In genomic region chr1:36123357-36123756, GRCh38 we compare ENCODE assay signal across 12 cellular contexts. TPM values are rescaled to one million over a fixed set of nuclear protein-coding genes. Genes with fewer than 3 reads are reported as not detected.
A peak's percentile ranks its signal among the peaks of the same experiment; 100 is the strongest.
DNase-seq lines count a peak whose midpoint lies in the region; ATAC-seq and TF ChIP-seq lines count a peak whose summit lies in the region.
"Had no signal": no experiment of that assay in that cellular context is flagged by ENCODE, and none has a peak within 500 bp of the region (broad histone marks: within the 10 kb centered on the region; RNA-seq: fewer than 3 reads in every experiment).

No MANE protein-coding gene starts in this region.

- WGBS in stomach, 5 donors, result 44 to 68% (median 66%) methylated on average over 8 of the region's 8 CpGs

- no peak overlapping the region for H3K4me3 Mint-ChIP-seq in activated CD8-positive, alpha-beta memory T cell treated with anti-CD3 and anti-CD28 coated beads, Interleukin-2, amount 10 ng/mL, durations not matched to agents 7 days and 5 days
- peak overlapping the region; percentile 0 to 77 (median 2) for H3K4me3 Mint-ChIP-seq in immature natural killer cell

- CTCF ChIA-PET in activated CD8-positive, alpha-beta memory T cell treated with anti-CD3 and anti-CD28 coated beads, Interleukin-2, amount 10 ng/mL, durations not matched to agents 7 days and 5 days (lab: Charles Lee), result interaction anchor here (1.0 to 2.6 kb wide), 2 partner anchors 9 to 11 kb away, joined by 3 to 12 read pairs; no protein-coding TSS in a partner anchor

- H3K36me3 ChIP-seq in SU-DHL-6 (ENCODE audit: low read length), result no peaks in the 10 kb centered on the region
- H3K36me3 ChIP-seq in stomach, result no peaks in the 10 kb centered on the region

- ATAC-seq in activated CD8-positive, alpha-beta memory T cell treated with anti-CD3 and anti-CD28 coated beads, Interleukin-2, amount 10 ng/mL, durations not matched to agents 7 days and 5 days, result peak; percentile 31
- no peak for ATAC-seq in HG03571 (IDR thresholded peaks at IDR 0.05; ENCODE audit: unreplicated experiment)

- no peak for DNase-seq in activated CD8-positive, alpha-beta memory T cell treated with anti-CD3 and anti-CD28 coated beads, Interleukin-2, amount 10 ng/mL, durations not matched to agents 7 days and 5 days
- no peak for DNase-seq in activated CD8-positive, alpha-beta memory T cell treated with anti-CD3 and anti-CD28 coated beads for 24 hours
- DNase-seq in immature natural killer cell (peak; percentile 12 to 26 (median 17)), stomach (no peak), glomerular visceral epithelial cell (ENCODE audit: extremely low spot score) (no peak), NCI-H2107 treated with DMSO at 0.1 percent for 48 hours (lab: John Stamatoyannopoulos, UW; ENCODE audit: unreplicated experiment) (no peak)
- DNase-seq: activated CD8-positive, alpha-beta memory T cell treated with anti-CD3 and anti-CD28 coated beads, Interleukin-2, amount 50 U/mL, for 4 hours; effector memory CD4-positive, alpha-beta T cell; PC-9 had no signal

- TF ChIP-seq CTCF in SU-DHL-6 (IDR thresholded peaks at IDR 0.05; ENCODE audit: insufficient read depth, low read length, poor library complexity, severe bottlenecking), result no peak
- TF ChIP-seq CTCF in stomach (IDR thresholded peaks at IDR 0.05), result no peak

- peaks cover 6 to 69% (median 35%) of the 10 kb centered on the region in 4 donors for H3K4me1 ChIP-seq in stomach

- no peaks in the 10 kb centered on the region for H3K9me2 ChIP-seq in SU-DHL-6 (replicated peaks; ENCODE audit: insufficient read depth, low read length)

- H3K27ac Mint-ChIP-seq in activated CD8-positive, alpha-beta memory T cell treated with anti-CD3 and anti-CD28 coated beads, Interleukin-2, amount 10 ng/mL, durations not matched to agents 7 days and 5 days, result no peak overlapping the region
- peak overlapping the region in 1 of 6 donors; percentile 73 for H3K27ac Mint-ChIP-seq in immature natural killer cell

- no peaks in the 10 kb centered on the region for H3K9me3 ChIP-seq in SU-DHL-6 (ENCODE audit: insufficient read depth, low read length)
- H3K9me3 ChIP-seq in stomach, result no peaks in the 10 kb centered on the region

- peak overlapping the region; percentile 23 for H2AFZ ChIP-seq in SU-DHL-6 (ENCODE audit: low read depth, low read length, severe bottlenecking)
- H2AFZ ChIP-seq: PC-9 had no signal

- TF ChIP-seq EP300 in stomach (IDR thresholded peaks at IDR 0.05), result no peak

- H3K27me3 ChIP-seq in SU-DHL-6 (ENCODE audit: low read length) (no peaks in the 10 kb centered on the region), stomach (peaks cover 0 to 25% (median 17%) of the 10 kb centered on the region in 3 donors)

- H3K36me3 Mint-ChIP-seq in activated CD8-positive, alpha-beta memory T cell treated with anti-CD3 and anti-CD28 coated beads, Interleukin-2, amount 10 ng/mL, durations not matched to agents 7 days and 5 days, result no peaks in the 10 kb centered on the region
- peaks cover 0 to 3% (median 0%) of the 10 kb centered on the region in 3 donors for H3K36me3 Mint-ChIP-seq in immature natural killer cell

- no peak for TF ChIP-seq POLR2A in stomach (IDR thresholded peaks at IDR 0.05)

- H3K27ac ChIP-seq in SU-DHL-6 (ENCODE audit: low read depth, low read length) (no peak overlapping the region), stomach (peak overlapping the region in 3 of 5 donors; percentile 41 to 81 (median 75))
- H3K27ac ChIP-seq: PC-9 had no signal

- H3K79me2 ChIP-seq in SU-DHL-6 (ENCODE audit: insufficient read depth, low read length), result no peaks in the 10 kb centered on the region

- H3K27me3 Mint-ChIP-seq in activated CD8-positive, alpha-beta memory T cell treated with anti-CD3 and anti-CD28 coated beads, Interleukin-2, amount 10 ng/mL, durations not matched to agents 7 days and 5 days, result peaks cover 42% of the 10 kb centered on the region
- H3K27me3 Mint-ChIP-seq in immature natural killer cell (ENCODE audit: low read depth in 3 of 3), result peaks cover 0 to 15% (median 7%) of the 10 kb centered on the region in 3 donors

- H3K9ac ChIP-seq in SU-DHL-6 (ENCODE audit: low read length), result no peak overlapping the region

- no peak overlapping the region for H3K4me2 ChIP-seq in SU-DHL-6 (ENCODE audit: low read depth, low read length, poor library complexity, severe bottlenecking)
- H3K4me2 ChIP-seq: PC-9 had no signal

- H3F3A ChIP-seq in SU-DHL-6 (ENCODE audit: insufficient read depth), result no peaks in the 10 kb centered on the region

- intact Hi-C loops in stomach (cut with DNase I; ENCODE audit: low total_unique reads), result no loop called here

- no peaks in the 10 kb centered on the region for H4K20me1 ChIP-seq in SU-DHL-6 (ENCODE audit: low read depth, low read length)

- H3K4me1 Mint-ChIP-seq in activated CD8-positive, alpha-beta memory T cell treated with anti-CD3 and anti-CD28 coated beads, Interleukin-2, amount 10 ng/mL, durations not matched to agents 7 days and 5 days, result peaks cover 8% of the 10 kb centered on the region
- peaks cover 23 to 24% of the 10 kb centered on the region in 2 donors for H3K4me1 Mint-ChIP-seq in immature natural killer cell

- H3K4me3 ChIP-seq in SU-DHL-6 (ENCODE audit: insufficient read depth, low read length, poor library complexity, severe bottlenecking), result no peak overlapping the region
- peak overlapping the region in 2 of 4 donors; percentile 6 to 49 for H3K4me3 ChIP-seq in stomach
- H3K4me3 ChIP-seq: PC-9 had no signal

- H3K9me3 Mint-ChIP-seq in activated CD8-positive, alpha-beta memory T cell treated with anti-CD3 and anti-CD28 coated beads, Interleukin-2, amount 10 ng/mL, durations not matched to agents 7 days and 5 days (ENCODE audit: low read depth), result no peaks in the 10 kb centered on the region
- H3K9me3 Mint-ChIP-seq in immature natural killer cell, result no peaks in the 10 kb centered on the region

RNA-seq across cellular contexts. Expression of gene COL8A2, which starts 1.7 kb away (rescaled TPM):
- not detected for total RNA-seq in activated CD8-positive, alpha-beta memory T cell treated with anti-CD3 and anti-CD28 coated beads, Interleukin-2, amount 10 ng/mL, durations not matched to agents 7 days and 5 days
- polyA plus RNA-seq in immature natural killer cell, result under 1 TPM in 1 of 3 donors, not detected in 2; 0.12 TPM
- total RNA-seq in stomach, result 10 to 100 TPM in 1 of 5 donors, 1 to 10 TPM in 4; 3.5 to 19.2 (median 5.5) TPM
- polyA plus RNA-seq in stomach, result 1 to 10 TPM in 2 of 3 donors, under 1 TPM in 1; 0.92 to 5.0 (median 2.0) TPM

RNA-seq across cellular contexts. Expression of gene TRAPPC3, which starts 25.9 kb away (rescaled TPM):
- total RNA-seq in activated CD8-positive, alpha-beta memory T cell treated with anti-CD3 and anti-CD28 coated beads, Interleukin-2, amount 10 ng/mL, durations not matched to agents 7 days and 5 days, result 10 to 100 TPM; 56.5 to 68.3 TPM
- polyA plus RNA-seq in immature natural killer cell (100 to 1,000 TPM; 113 to 219 (median 129) TPM), stomach (10 to 100 TPM; 61.1 to 64.0 (median 62.8) TPM)
- 10 to 100 TPM in 4 of 5 donors, 1 to 10 TPM in 1; 8.9 to 63.9 (median 19.8) TPM for total RNA-seq in stomach

RNA-seq across cellular contexts. Expression of gene MAP7D1, which starts 32.6 kb away (rescaled TPM):
- 100 to 1,000 TPM; 238 to 252 TPM for total RNA-seq in activated CD8-positive, alpha-beta memory T cell treated with anti-CD3 and anti-CD28 coated beads, Interleukin-2, amount 10 ng/mL, durations not matched to agents 7 days and 5 days
- 10 to 100 TPM; 12.4 to 41.9 (median 17.9) TPM for polyA plus RNA-seq in immature natural killer cell
- 100 to 1,000 TPM in 2 of 5 donors, 10 to 100 TPM in 3; 14.6 to 164 (median 40.3) TPM for total RNA-seq in stomach
- 10 to 100 TPM; 36.7 to 42.8 (median 42.4) TPM for polyA plus RNA-seq in stomach

RNA-seq across cellular contexts. Expression of gene ADPRS, which starts 34.7 kb away (rescaled TPM):
- 10 to 100 TPM; 35.4 to 36.9 TPM for total RNA-seq in activated CD8-positive, alpha-beta memory T cell treated with anti-CD3 and anti-CD28 coated beads, Interleukin-2, amount 10 ng/mL, durations not matched to agents 7 days and 5 days
- 10 to 100 TPM; 15.7 to 28.4 (median 26.5) TPM for polyA plus RNA-seq in immature natural killer cell
- total RNA-seq in stomach, result 10 to 100 TPM in 3 of 5 donors, 1 to 10 TPM in 2; 1.8 to 15.1 (median 11.6) TPM
- 10 to 100 TPM; 21.3 to 27.5 (median 24.7) TPM for polyA plus RNA-seq in stomach

RNA-seq across cellular contexts. Expression of gene TEKT2, which starts 39.5 kb away (rescaled TPM):
- total RNA-seq in activated CD8-positive, alpha-beta memory T cell treated with anti-CD3 and anti-CD28 coated beads, Interleukin-2, amount 10 ng/mL, durations not matched to agents 7 days and 5 days, result not detected
- polyA plus RNA-seq in immature natural killer cell (not detected), stomach (under 1 TPM; 0.25 to 0.76 (median 0.60) TPM)
- not detected for total RNA-seq in stomach
- polyA plus RNA-seq: liver had no signal

Comparison
In these comparisons a context has a peak if more than half of its experiments do, and no peak if none do; other contexts are left out.
1. DNase-seq: peak in immature natural killer cell (3 of 3); none in activated CD8-positive, alpha-beta memory T cell treated with anti-CD3 and anti-CD28 coated beads, Interleukin-2, amount 10 ng/mL, durations not matched to agents 7 days and 5 days (single experiment), activated CD8-positive, alpha-beta memory T cell treated with anti-CD3 and anti-CD28 coated beads for 24 hours (single experiment), stomach (single experiment), glomerular visceral epithelial cell (single experiment) and NCI-H2107 treated with DMSO at 0.1 percent for 48 hours (single experiment).
2. RNA of gene COL8A2, which starts 1.7 kb away (total RNA-seq): 3.5 to 19.2 TPM in stomach; not detected in activated CD8-positive, alpha-beta memory T cell treated with anti-CD3 and anti-CD28 coated beads, Interleukin-2, amount 10 ng/mL, durations not matched to agents 7 days and 5 days; every median in the first group is over 4 times any median in the second.